Comparison of ENCODE assay signal across 8 cellular contexts in the genomic region with DNA sequence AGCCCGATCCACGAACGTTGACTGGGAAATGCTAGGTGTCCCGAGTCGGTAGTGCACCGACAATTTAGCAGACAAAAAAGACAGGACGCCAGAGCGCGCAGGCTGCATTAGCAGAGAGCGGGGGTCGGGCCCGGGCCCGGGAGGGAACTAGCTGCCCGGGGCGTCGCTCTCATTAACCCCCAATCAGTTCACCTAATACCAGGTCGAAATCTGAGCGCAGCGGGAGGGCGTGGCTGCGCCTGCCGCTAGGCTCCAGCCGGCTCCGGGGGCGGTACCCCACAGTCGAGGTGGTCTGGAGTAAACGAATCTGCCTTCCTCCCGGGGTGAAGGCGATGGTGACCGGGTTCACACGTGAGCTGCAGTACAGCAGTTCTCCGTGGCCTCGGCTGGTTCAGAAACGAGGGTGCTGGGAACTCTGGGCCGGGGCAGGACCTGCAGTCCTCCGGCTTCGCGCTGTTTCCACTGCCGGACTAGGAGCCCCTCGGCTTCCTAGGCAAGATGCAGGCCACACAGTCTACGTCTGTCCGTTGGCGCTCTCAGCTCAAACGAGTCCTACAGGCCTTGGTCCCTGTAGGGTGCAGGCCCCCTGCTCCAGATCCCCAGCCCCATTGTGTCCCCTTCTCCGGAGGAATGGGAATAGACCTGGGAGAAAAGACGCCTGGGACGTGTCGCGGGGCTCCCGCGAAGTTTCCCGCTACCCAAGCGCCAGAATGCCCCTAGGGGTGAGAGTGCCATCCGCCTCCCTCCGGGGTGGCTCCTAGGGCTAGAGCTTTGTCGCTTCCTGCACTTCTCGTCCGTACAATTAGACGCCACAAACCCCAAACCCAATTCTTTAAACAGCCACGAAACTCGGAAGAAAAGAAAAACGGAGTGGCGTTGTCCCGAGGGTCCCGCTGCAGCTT. TPM values are rescaled to one million over a fixed set of nuclear protein-coding genes. Genes with fewer than 3 reads are reported as not detected.
DNase-seq lines count a peak whose midpoint lies in the region; ATAC-seq and TF ChIP-seq lines count a peak whose summit lies in the region.

No MANE protein-coding gene starts in this region.

- H3K4me3 ChIP-seq in fibroblast of mammary gland (ENCODE audit: control insufficient read depth, low read depth, low read length): peak overlapping the region; percentile 10

- intact Hi-C loops in posterior vena cava (cut with DNase I): no loop called here

- TF ChIP-seq CTCF in fibroblast of mammary gland (conservative IDR thresholded peaks at IDR 0.05; ENCODE audit: control insufficient read depth, insufficient read depth, low read depth, low read length): no peak

- ATAC-seq in HG02943 (IDR thresholded peaks at IDR 0.05; ENCODE audit: low read depth, unreplicated experiment): peak; percentile 29

- DNase-seq in NCI-H1436 (lab: John Stamatoyannopoulos, UW): peak; percentile 10
- no peak for DNase-seq in NCI-H1436 treated with DMSO at 0.1 percent for 48 hours (lab: John Stamatoyannopoulos, UW)
- DNase-seq in NCI-H510A (lab: John Stamatoyannopoulos, UW): peak; percentile 51
- peak; percentile 85 for DNase-seq in activated CD8-positive, alpha-beta memory T cell treated with anti-CD3 and anti-CD28 coated beads, Interleukin-2, amount 50 U/mL, for 4 hours
- no peak for DNase-seq in fibroblast of mammary gland (ENCODE audit: low read depth)
- DNase-seq in posterior vena cava (ENCODE audit: low spot score): peak; percentile 84
- DNase-seq in putamen (ENCODE audit: low spot score): no peak

RNA-seq across cellular contexts. Expression of gene GFI1, which starts 2.0 kb away (rescaled TPM):
- total RNA-seq in posterior vena cava: 1 to 10 TPM in 1 of 2 donors, under 1 TPM in 1; 0.76 to 1.1 TPM

Comparison
In these comparisons a context has a peak if more than half of its experiments do, and no peak if none do; other contexts are left out.
1. DNase-seq: peak in NCI-H1436 (single experiment), NCI-H510A (single experiment), activated CD8-positive, alpha-beta memory T cell treated with anti-CD3 and anti-CD28 coated beads, Interleukin-2, amount 50 U/mL, for 4 hours (single experiment) and posterior vena cava (single experiment); none in NCI-H1436 treated with DMSO at 0.1 percent for 48 hours (single experiment), fibroblast of mammary gland (single experiment) and putamen (single experiment).